ENCODE assay signal across 20 cellular contexts in the genomic region with DNA sequence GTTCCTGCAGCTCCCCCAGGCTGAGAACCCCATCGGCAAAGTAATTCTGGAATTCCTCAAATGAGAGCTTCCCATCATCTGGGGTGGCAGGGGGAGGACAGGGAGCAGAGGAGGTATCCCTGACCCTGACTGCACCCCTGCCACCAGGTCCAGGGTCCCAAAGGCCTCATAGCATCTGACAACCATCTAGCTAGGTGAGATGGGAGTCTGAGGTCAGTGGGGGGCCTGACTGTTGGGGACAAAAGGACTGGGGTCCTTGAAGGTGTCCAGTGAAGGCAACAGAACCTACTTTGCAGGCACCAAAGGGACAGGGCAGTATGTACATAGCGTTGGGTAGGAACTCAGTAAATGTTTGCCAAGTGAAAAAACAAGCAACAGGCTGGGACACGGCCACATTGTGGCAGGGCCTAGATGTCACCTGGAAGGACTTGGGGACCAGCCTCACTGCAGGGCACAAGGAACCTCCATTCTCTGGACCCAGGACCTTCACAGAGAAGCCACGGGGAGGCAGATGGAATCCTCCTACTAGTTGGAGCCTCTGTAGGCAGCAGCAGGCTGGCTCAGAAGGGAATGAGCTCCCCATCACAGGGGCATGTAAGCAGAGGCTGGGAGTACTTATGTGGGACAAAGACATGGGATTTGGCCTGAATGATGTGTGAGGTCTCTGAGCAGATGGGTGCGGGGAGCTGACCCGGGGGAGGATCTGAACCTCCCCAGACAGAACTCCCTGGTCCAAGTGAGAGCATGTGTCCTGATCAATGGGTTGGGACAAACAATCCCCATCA. TPM values are rescaled to one million over a fixed set of nuclear protein-coding genes. Genes with fewer than 3 reads are reported as not detected.
DNase-seq lines count a peak whose midpoint lies in the region; ATAC-seq and TF ChIP-seq lines count a peak whose summit lies in the region.
"Had no signal": no experiment of that assay in that cellular context is flagged by ENCODE, and none has a peak within 500 bp of the region (broad histone marks: within the 10 kb centered on the region; RNA-seq: fewer than 3 reads in every experiment).

No MANE protein-coding gene starts in this region.

- no peak overlapping the region for H3K4me2 ChIP-seq in MM.1S (ENCODE audit: low read depth, low read length)

- peaks cover 25% of the 10 kb centered on the region for H3K4me1 Mint-ChIP-seq in activated naive CD8-positive, alpha-beta T cell (ENCODE audit: low read depth)
- H3K4me1 Mint-ChIP-seq in activated naive CD8-positive, alpha-beta T cell treated with anti-CD3 and anti-CD28 coated beads for 36 hours = peaks cover 29% of the 10 kb centered on the region
- peaks cover 35% of the 10 kb centered on the region for H3K4me1 Mint-ChIP-seq in glutamatergic neuron (ENCODE audit: low read depth, unreplicated experiment)
- peaks cover 43% of the 10 kb centered on the region for H3K4me1 Mint-ChIP-seq in type B pancreatic cell (ENCODE audit: unreplicated experiment)

- H3K27me3 Mint-ChIP-seq in activated naive CD8-positive, alpha-beta T cell = no peaks in the 10 kb centered on the region
- no peaks in the 10 kb centered on the region for H3K27me3 Mint-ChIP-seq in activated naive CD8-positive, alpha-beta T cell treated with anti-CD3 and anti-CD28 coated beads for 36 hours
- peaks cover 13% of the 10 kb centered on the region for H3K27me3 Mint-ChIP-seq in glutamatergic neuron (ENCODE audit: unreplicated experiment)
- no peaks in the 10 kb centered on the region for H3K27me3 Mint-ChIP-seq in type B pancreatic cell
- H3K27me3 Mint-ChIP-seq: stimulated activated naive CD8-positive, alpha-beta T cell treated with anti-CD3 and anti-CD28 coated beads, Interleukin-15, amount 100 ng/mL, for 72 hours had no signal

- no peak overlapping the region for H3K27ac ChIP-seq in MM.1S (ENCODE audit: low read length)
- H3K27ac ChIP-seq: Peyer's patch, SK-N-MC, uterus had no signal

- peak overlapping the region; percentile 39 for H3K4me3 Mint-ChIP-seq in activated naive CD8-positive, alpha-beta T cell
- H3K4me3 Mint-ChIP-seq in activated naive CD8-positive, alpha-beta T cell treated with anti-CD3 and anti-CD28 coated beads for 36 hours = no peak overlapping the region
- H3K4me3 Mint-ChIP-seq in glutamatergic neuron (ENCODE audit: unreplicated experiment) (peak overlapping the region; percentile 69), type B pancreatic cell (peak overlapping the region; percentile 78)
- H3K4me3 Mint-ChIP-seq: stimulated activated naive CD8-positive, alpha-beta T cell treated with anti-CD3 and anti-CD28 coated beads, Interleukin-15, amount 100 ng/mL, for 72 hours had no signal

- TF ChIP-seq CTCF in MM.1S (IDR thresholded peaks at IDR 0.05; ENCODE audit: low read length) = no peak
- TF ChIP-seq CTCF in glutamatergic neuron (IDR thresholded peaks at IDR 0.05; ENCODE audit: partially characterized antibody, unreplicated experiment) = no peak
- TF ChIP-seq CTCF in type B pancreatic cell (conservative IDR thresholded peaks at IDR 0.05) = no peak

- no peaks in the 10 kb centered on the region for H3K9me3 ChIP-seq in MM.1S (replicated peaks; ENCODE audit: insufficient read depth, low read length)
- H3K9me3 ChIP-seq in MG63 = no peaks in the 10 kb centered on the region
- H3K9me3 ChIP-seq: Peyer's patch, uterus had no signal

- no peak overlapping the region for H3K9ac ChIP-seq in MM.1S (ENCODE audit: low read length)

- H3K27ac Mint-ChIP-seq in activated naive CD8-positive, alpha-beta T cell = peak overlapping the region; percentile 3
- no peak overlapping the region for H3K27ac Mint-ChIP-seq in activated naive CD8-positive, alpha-beta T cell treated with anti-CD3 and anti-CD28 coated beads for 36 hours
- H3K27ac Mint-ChIP-seq in glutamatergic neuron (ENCODE audit: unreplicated experiment) = peak overlapping the region; percentile 64
- peak overlapping the region; percentile 18 for H3K27ac Mint-ChIP-seq in type B pancreatic cell

- H3K27me3 ChIP-seq in MM.1S (replicated peaks; ENCODE audit: insufficient read depth, low read length) = no peaks in the 10 kb centered on the region
- no peaks in the 10 kb centered on the region for H3K27me3 ChIP-seq in MG63
- H3K27me3 ChIP-seq: Peyer's patch, uterus had no signal

- peaks cover 28% of the 10 kb centered on the region for H3K4me1 ChIP-seq in MM.1S (ENCODE audit: low read length)

- DNase-seq in activated naive CD8-positive, alpha-beta T cell treated with anti-CD3 and anti-CD28 coated beads for 36 hours = no peak
- DNase-seq in MM.1S = peak; percentile 3
- DNase-seq in glutamatergic neuron = no peak
- DNase-seq in type B pancreatic cell (ENCODE audit: extremely low spot score, unreplicated experiment) = no peak
- no peak for DNase-seq in MG63
- no peak for DNase-seq in NCI-H1436 treated with DMSO at 0.1 percent for 48 hours (lab: John Stamatoyannopoulos, UW)
- DNase-seq: KG1; NCI-H1048; NCI-H2029 treated with DMSO at 0.1 percent for 48 hours; Peyer's patch; stimulated activated CD4-positive, alpha-beta T cell treated with anti-CD3 and anti-CD28 coated beads, Interleukin-1b, Interleukin-23, amount 100 ng/mL, for 48 hours; stimulated activated naive CD8-positive, alpha-beta T cell treated with anti-CD3 and anti-CD28 coated beads, Interleukin-15, amount 100 ng/mL, for 72 hours had no signal

- no peaks in the 10 kb centered on the region for H3K36me3 ChIP-seq in MM.1S (replicated peaks; ENCODE audit: insufficient read depth, low read length)
- peaks cover 13% of the 10 kb centered on the region for H3K36me3 ChIP-seq in MG63
- H3K36me3 ChIP-seq: uterus had no signal

- peaks cover 26% of the 10 kb centered on the region for H3F3A ChIP-seq in MM.1S (ENCODE audit: insufficient read depth, low read length)

- H3K36me3 Mint-ChIP-seq in activated naive CD8-positive, alpha-beta T cell = no peaks in the 10 kb centered on the region
- peaks cover 12% of the 10 kb centered on the region for H3K36me3 Mint-ChIP-seq in activated naive CD8-positive, alpha-beta T cell treated with anti-CD3 and anti-CD28 coated beads for 36 hours
- no peaks in the 10 kb centered on the region for H3K36me3 Mint-ChIP-seq in glutamatergic neuron (ENCODE audit: unreplicated experiment)
- H3K36me3 Mint-ChIP-seq in type B pancreatic cell = peaks cover 16% of the 10 kb centered on the region

- no peak overlapping the region for H3K4me3 ChIP-seq in MM.1S (ENCODE audit: low read length)
- H3K4me3 ChIP-seq in MG63 = no peak overlapping the region
- H3K4me3 ChIP-seq: lung, Peyer's patch, SK-N-MC, uterus had no signal

- no peak for ATAC-seq in HG02981 (IDR thresholded peaks at IDR 0.05; ENCODE audit: unreplicated experiment)
- ATAC-seq: stimulated activated naive CD8-positive, alpha-beta T cell treated with anti-CD3 and anti-CD28 coated beads, Interleukin-15, amount 100 ng/mL, for 72 hours had no signal

- H4K20me1 ChIP-seq in MM.1S (ENCODE audit: insufficient read depth, low read length) = no peaks in the 10 kb centered on the region

- no peaks in the 10 kb centered on the region for H3K9me2 ChIP-seq in MM.1S (replicated peaks; ENCODE audit: insufficient read depth, low read length)

- no peaks in the 10 kb centered on the region for H3K9me3 Mint-ChIP-seq in activated naive CD8-positive, alpha-beta T cell (ENCODE audit: low read depth)
- no peaks in the 10 kb centered on the region for H3K9me3 Mint-ChIP-seq in activated naive CD8-positive, alpha-beta T cell treated with anti-CD3 and anti-CD28 coated beads for 36 hours
- H3K9me3 Mint-ChIP-seq in glutamatergic neuron (ENCODE audit: unreplicated experiment) (peaks cover 14% of the 10 kb centered on the region), type B pancreatic cell (no peaks in the 10 kb centered on the region)
- H3K9me3 Mint-ChIP-seq: stimulated activated naive CD8-positive, alpha-beta T cell treated with anti-CD3 and anti-CD28 coated beads, Interleukin-15, amount 100 ng/mL, for 72 hours had no signal

- H2AFZ ChIP-seq in MM.1S (ENCODE audit: low read length) = no peak overlapping the region

- H3K79me2 ChIP-seq in MM.1S (ENCODE audit: low read length) = peaks cover 30% of the 10 kb centered on the region

RNA-seq across cellular contexts. Expression of gene NECAB3, which starts 3.3 kb away (rescaled TPM):
- 10 to 100 TPM; 10.7 to 12.0 TPM for total RNA-seq in activated naive CD8-positive, alpha-beta T cell treated with anti-CD3 and anti-CD28 coated beads for 36 hours
- total RNA-seq in glutamatergic neuron (ENCODE audit: unreplicated experiment) (146 TPM), type B pancreatic cell (ENCODE audit: low replicate concordance) (67.4 and 68.2 TPM in 2 replicates)
- 4.4 and 17.4 TPM in 2 replicates for total RNA-seq in MG63 (2014; rRNA removed; shearing (Covaris generic); ENCODE audit: low replicate concordance)

RNA-seq across cellular contexts. Expression of gene ACTL10, which starts 4.2 kb away (rescaled TPM):
- 1 to 10 TPM; 4.1 TPM for total RNA-seq in activated naive CD8-positive, alpha-beta T cell treated with anti-CD3 and anti-CD28 coated beads for 36 hours
- 1.0 TPM for total RNA-seq in glutamatergic neuron (ENCODE audit: unreplicated experiment)
- 1.7 and 2.6 TPM in 2 replicates for total RNA-seq in type B pancreatic cell (ENCODE audit: low replicate concordance)
- 2.4 and 3.5 TPM in 2 replicates for total RNA-seq in MG63 (2014; rRNA removed; shearing (Covaris generic); ENCODE audit: low replicate concordance)
- total RNA-seq: H1, myocyte had no signal

RNA-seq across cellular contexts. Expression of gene C20orf144, which starts 8.8 kb away (rescaled TPM):
- total RNA-seq in activated naive CD8-positive, alpha-beta T cell treated with anti-CD3 and anti-CD28 coated beads for 36 hours = under 1 TPM; 0.10 to 0.21 TPM
- not detected for total RNA-seq in glutamatergic neuron (ENCODE audit: unreplicated experiment)
- total RNA-seq in type B pancreatic cell (ENCODE audit: low replicate concordance) = 0.29 and 0.82 TPM in 2 replicates
- total RNA-seq in MG63 (2014; rRNA removed; shearing (Covaris generic); ENCODE audit: low replicate concordance) = not detected in 2 replicates
- total RNA-seq: endothelial cell of umbilical vein, Peyer's patch, uterus had no signal

RNA-seq across cellular contexts. Expression of gene E2F1, which starts 15.3 kb away (rescaled TPM):
- total RNA-seq in activated naive CD8-positive, alpha-beta T cell treated with anti-CD3 and anti-CD28 coated beads for 36 hours = 10 to 100 TPM; 76.1 to 79.6 TPM
- 66.0 TPM for total RNA-seq in glutamatergic neuron (ENCODE audit: unreplicated experiment)
- total RNA-seq in type B pancreatic cell (ENCODE audit: low replicate concordance) = 20.7 and 32.8 TPM in 2 replicates
- total RNA-seq in MG63 (2014; rRNA removed; shearing (Covaris generic); ENCODE audit: low replicate concordance) = 52.1 and 57.2 TPM in 2 replicates

RNA-seq across cellular contexts. Expression of gene PXMP4, which starts 49.2 kb away (rescaled TPM):
- 1 to 10 TPM; 6.9 to 7.3 TPM for total RNA-seq in activated naive CD8-positive, alpha-beta T cell treated with anti-CD3 and anti-CD28 coated beads for 36 hours
- total RNA-seq in glutamatergic neuron (ENCODE audit: unreplicated experiment) (9.4 TPM), type B pancreatic cell (ENCODE audit: low replicate concordance) (10.3 and 12.2 TPM in 2 replicates)
- total RNA-seq in MG63 (2014; rRNA removed; shearing (Covaris generic); ENCODE audit: low replicate concordance) = 1.5 and 2.7 TPM in 2 replicates
